In genomic region chr5:68216737-68217231, GRCh38 we compare ENCODE assay signal across 8 cellular contexts.
DNase-seq lines count a peak whose midpoint lies in the region; ATAC-seq lines count a peak whose summit lies in the region.

No MANE protein-coding gene starts in this region.

- peaks cover 47% of the 10 kb centered on the region for H3K4me1 Mint-ChIP-seq in central memory CD8-positive, alpha-beta T cell

- H3K4me3 Mint-ChIP-seq in central memory CD8-positive, alpha-beta T cell, result peak overlapping the region; percentile 93

- H3K9me3 Mint-ChIP-seq in central memory CD8-positive, alpha-beta T cell, result no peaks in the 10 kb centered on the region

- peak; percentile 4 for ATAC-seq in GM21360 (IDR thresholded peaks at IDR 0.05; ENCODE audit: unreplicated experiment)
- ATAC-seq in central memory CD8-positive, alpha-beta T cell (replicated peaks; ENCODE audit: extremely low read depth, poor library complexity, severe bottlenecking), result no peak
- ATAC-seq in HG02763 (IDR thresholded peaks at IDR 0.05; ENCODE audit: unreplicated experiment), result no peak

- peak overlapping the region; percentile 69 for H3K27ac Mint-ChIP-seq in central memory CD8-positive, alpha-beta T cell (ENCODE audit: low read depth)

- peaks cover 16% of the 10 kb centered on the region for H3K36me3 Mint-ChIP-seq in central memory CD8-positive, alpha-beta T cell (ENCODE audit: insufficient read depth)

- H3K27me3 Mint-ChIP-seq in central memory CD8-positive, alpha-beta T cell, result no peaks in the 10 kb centered on the region

- DNase-seq in DMS53 (lab: John Stamatoyannopoulos, UW) (peak; percentile 72), MV-4-11 (lab: John Stamatoyannopoulos, UW) (peak; percentile 56), midbrain (lab: John Stamatoyannopoulos, UW) (peak; percentile 73), SKM-1 treated with dmso at 0.1 percent for 144 hours (lab: John Stamatoyannopoulos, UW; ENCODE audit: unreplicated experiment) (no peak)
- no peak for DNase-seq in central memory CD8-positive, alpha-beta T cell (ENCODE audit: low spot score in 2 of 2)
- DNase-seq in activated effector memory CD4-positive, alpha-beta T cell treated with Interleukin-2 at 50 U/mL for 16 hours, result no peak

Comparison
In these comparisons a context has a peak if more than half of its experiments do, and no peak if none do; other contexts are left out.
1. DNase-seq: peak in DMS53 (single experiment), MV-4-11 (single experiment) and midbrain (single experiment); none in central memory CD8-positive, alpha-beta T cell (0 of 2), activated effector memory CD4-positive, alpha-beta T cell treated with Interleukin-2 at 50 U/mL for 16 hours (single experiment) and SKM-1 treated with dmso at 0.1 percent for 144 hours (single experiment).